Comparison of ENCODE assay signal across 15 cellular contexts in genomic region chr10:30586828-30587227, GRCh38. TPM values are rescaled to one million over a fixed set of nuclear protein-coding genes. Genes with fewer than 3 reads are reported as not detected.
A peak's percentile ranks its signal among the peaks of the same experiment; 100 is the strongest.
DNase-seq lines count a peak whose midpoint lies in the region; ATAC-seq, FAIRE-seq and TF ChIP-seq lines count a peak whose summit lies in the region.
"Had no signal": no experiment of that assay in that cellular context is flagged by ENCODE, and none has a peak within 500 bp of the region (broad histone marks: within the 10 kb centered on the region; RNA-seq: fewer than 3 reads in every experiment).

No MANE protein-coding gene starts in this region.

- FAIRE-seq in A549 (lab: Jason Lieb, UNC) (no peak), K562 (lab: Jason Lieb, UNC) (no peak)
- FAIRE-seq: A204.1 had no signal

- peaks cover 2 to 22% (median 7%) of the 10 kb centered on the region in 4 donors for H3K4me1 Mint-ChIP-seq in naive thymus-derived CD8-positive, alpha-beta T cell

- in situ Hi-C loops in K562 (cut with MboI), result no loop called here

- no peaks in the 10 kb centered on the region for H3K36me3 ChIP-seq in BLaER1
- H3K36me3 ChIP-seq in MM.1S (replicated peaks; ENCODE audit: insufficient read depth, low read length), result no peaks in the 10 kb centered on the region
- no peaks in the 10 kb centered on the region for H3K36me3 ChIP-seq in K562 (ENCODE audit: control insufficient read depth, insufficient read depth, low read length)

- H3K4me1 ChIP-seq in A549 (peaks cover 28% of the 10 kb centered on the region), BLaER1 (peaks cover 30% of the 10 kb centered on the region), MM.1S (ENCODE audit: low read length) (peaks cover 9% of the 10 kb centered on the region), K562 (replicated peaks in 1 of 2; ENCODE audit: control insufficient read depth in 2 of 2, insufficient read depth in 2 of 2, low read length in 2 of 2) (peaks cover 14 to 16% of the 10 kb centered on the region in 2 experiments; a peak in 3 of 5 replicates)

- ATAC-seq in A549 (no peak), K562 (no peak), Right ventricle myocardium inferior (no peak)
- no peak for ATAC-seq in naive thymus-derived CD8-positive, alpha-beta T cell

- no peaks in the 10 kb centered on the region for H3K9me1 ChIP-seq in K562 (ENCODE audit: control insufficient read depth, insufficient read depth, low read length)

- H3K4me3 ChIP-seq in A549 (no peak overlapping the region), BLaER1 (no peak overlapping the region), MM.1S (ENCODE audit: low read length) (no peak overlapping the region), K562 (no peak overlapping the region)
- H3K4me3 ChIP-seq: GM23338 had no signal

- H3K9me3 ChIP-seq in A549 (no peaks in the 10 kb centered on the region), BLaER1 (no peaks in the 10 kb centered on the region), MM.1S (replicated peaks; ENCODE audit: insufficient read depth, low read length) (no peaks in the 10 kb centered on the region), K562 (replicated peaks; ENCODE audit: control insufficient read depth, insufficient read depth, low read depth, low read length) (no peaks in the 10 kb centered on the region)

- H3K27ac ChIP-seq in A549 (peak overlapping the region; percentile 23 to 78; a peak in 5 of 6 replicates), BLaER1 (no peak overlapping the region), MM.1S (ENCODE audit: low read length) (no peak overlapping the region), K562 (ENCODE audit: extremely low read depth, low read depth, low read length) (no peak overlapping the region)

- TF ChIP-seq RAD21 in A549 (conservative IDR thresholded peaks at IDR 0.05 in 1 of 2, IDR thresholded peaks at IDR 0.05 in 1 of 2) (no peak), K562 (CRISPR knock-in tag; conservative IDR thresholded peaks at IDR 0.05 in 1 of 2, IDR thresholded peaks at IDR 0.05 in 1 of 2) (no peak)

- TF ChIP-seq EP300 in A549 (IDR thresholded peaks at IDR 0.05), result no peak
- TF ChIP-seq EP300 in K562 (IDR thresholded peaks at IDR 0.05; ENCODE audit: low read length), result no peak

- H3K27ac Mint-ChIP-seq in naive thymus-derived CD8-positive, alpha-beta T cell, result no peak overlapping the region
- H3K27ac Mint-ChIP-seq: CD4-positive, CD25-positive, alpha-beta regulatory T cell; GM23338 had no signal

- H3K4me2 ChIP-seq in A549 (no peak overlapping the region), BLaER1 (peak overlapping the region; percentile 74), MM.1S (ENCODE audit: low read depth, low read length) (peak overlapping the region; percentile 43; the same call in 1 of the 2 replicates), K562 (ENCODE audit: insufficient read depth, low read length) (no peak overlapping the region)
- H3K4me2 ChIP-seq: GM23338 had no signal

- H3K4me3 Mint-ChIP-seq in naive thymus-derived CD8-positive, alpha-beta T cell, result no peak overlapping the region
- H3K4me3 Mint-ChIP-seq: CD4-positive, CD25-positive, alpha-beta regulatory T cell; GM23338 had no signal

- H3F3A ChIP-seq in MM.1S (ENCODE audit: insufficient read depth, low read length), result no peaks in the 10 kb centered on the region

- POLR2A ChIA-PET in A549 (lab: Yijun Ruan, JAX), result no interaction called here
- POLR2A ChIA-PET in K562 (lab: Yijun Ruan, JAX), result interaction anchor here (1.7 kb wide), 1 partner anchor 22 kb away, joined by 7 read pairs; no protein-coding TSS in a partner anchor
- POLR2A ChIA-PET in naive thymus-derived CD8-positive, alpha-beta T cell (lab: Charles Lee), result no interaction called here

- intact Hi-C loops in K562 (cut with micrococcal nuclease), result no loop called here
- intact Hi-C loops in Right ventricle myocardium inferior (cut with DNase I), result no loop called here

- no TSS peak for BruUV-seq in K562 (replicated peaks; lab: Mats Ljungman, UMichigan)

- H3K36me3 Mint-ChIP-seq in naive thymus-derived CD8-positive, alpha-beta T cell, result no peaks in the 10 kb centered on the region
- H3K36me3 Mint-ChIP-seq: CD4-positive, CD25-positive, alpha-beta regulatory T cell had no signal

- H3K9ac ChIP-seq in BLaER1, result no peak overlapping the region
- H3K9ac ChIP-seq in MM.1S (ENCODE audit: low read length), result no peak overlapping the region
- no peak overlapping the region for H3K9ac ChIP-seq in K562 (ENCODE audit: insufficient read depth in 1 of 2, low read depth in 2 of 2, low read length in 2 of 2)

- H3K79me2 ChIP-seq in MM.1S (ENCODE audit: low read length) (no peaks in the 10 kb centered on the region), K562 (ENCODE audit: control insufficient read depth, insufficient read depth, low read length) (no peaks in the 10 kb centered on the region)

- 91% methylated on average over 2 of the region's 2 CpGs for WGBS in A549 (ENCODE audit: missing lambda C conversion rate)
- 100% methylated on average over 2 of the region's 2 CpGs for WGBS in K562 (ENCODE audit: insufficient coverage, low coverage, missing lambda C conversion rate)

- H2AFZ ChIP-seq in MM.1S (ENCODE audit: low read length), result 0 out of 2 replicates have a peak overlapping the region, but pooled peaks have one; percentile 0
- H2AFZ ChIP-seq in K562 (ENCODE audit: low read depth, low read length), result 0 out of 2 replicates have a peak overlapping the region, but pooled peaks have one; percentile 93

- TF ChIP-seq POLR2A in A549 (IDR thresholded peaks at IDR 0.05; ENCODE audit: low read length), result no peak
- no peak for TF ChIP-seq POLR2A in K562 (conservative IDR thresholded peaks at IDR 0.05)

- TF ChIP-seq CTCF in A549 (IDR thresholded peaks at IDR 0.05) (no peak), MM.1S (IDR thresholded peaks at IDR 0.05; ENCODE audit: low read length) (no peak), K562 (IDR thresholded peaks at IDR 0.05 in 2 of 3, conservative IDR thresholded peaks at IDR 0.05 in 1 of 3; ENCODE audit: insufficient read depth in 2 of 3, low read depth in 1 of 3, low read length in 3 of 3) (no peak)

- CTCF ChIA-PET in A549 (lab: Yijun Ruan, JAX) (interaction anchor here (0.9 to 14.8 kb wide), 3 partner anchors 53 to 215 kb away, joined by 3 to 216 read pairs (median 4); no protein-coding TSS in a partner anchor), K562 (lab: Yijun Ruan, JAX; ENCODE audit: low intra/inter-chr PET ratio) (no interaction called here)

- no peaks in the 10 kb centered on the region for H3K9me3 Mint-ChIP-seq in naive thymus-derived CD8-positive, alpha-beta T cell
- H3K9me3 Mint-ChIP-seq: CD4-positive, CD25-positive, alpha-beta regulatory T cell; GM23338 had no signal

- H4K20me1 ChIP-seq in BLaER1 (no peaks in the 10 kb centered on the region), MM.1S (ENCODE audit: insufficient read depth, low read length) (no peaks in the 10 kb centered on the region), K562 (replicated peaks; ENCODE audit: control insufficient read depth, insufficient read depth, low read length) (no peaks in the 10 kb centered on the region)

- peaks cover 0 to 7% (median 5%) of the 10 kb centered on the region in 5 donors for H3K27me3 Mint-ChIP-seq in naive thymus-derived CD8-positive, alpha-beta T cell

- no peaks in the 10 kb centered on the region for H3K9me2 ChIP-seq in MM.1S (replicated peaks; ENCODE audit: insufficient read depth, low read length)

- no peak for DNase-seq in A549 (ENCODE audit: low read depth in 1 of 2, low spot score in 1 of 2)
- DNase-seq in MM.1S, result no peak
- DNase-seq in K562 (ENCODE audit: extremely low read depth in 1 of 4, low spot score in 3 of 4), result no peak
- no peak for DNase-seq in Right ventricle myocardium inferior (ENCODE audit: missing footprints)
- DNase-seq in UCSD-AML1 (lab: John Stamatoyannopoulos, UW; ENCODE audit: unreplicated experiment), result no peak
- no peak for DNase-seq in naive thymus-derived CD8-positive, alpha-beta T cell
- DNase-seq: CD4-positive, CD25-positive, alpha-beta regulatory T cell; DMS 273 treated with DMSO at 0.1 percent for 48 hours; H7 had no signal

- H3K27me3 ChIP-seq in BLaER1 (no peaks in the 10 kb centered on the region), MM.1S (replicated peaks; ENCODE audit: insufficient read depth, low read length) (no peaks in the 10 kb centered on the region), K562 (ENCODE audit: control insufficient read depth in 2 of 2, insufficient read depth in 2 of 2, low read length in 2 of 2) (no peaks in the 10 kb centered on the region)

TF ChIP-seq in A549, 52 proteins besides CTCF, POLR2A, EP300 and RAD21 (continues in another document):
- TF ChIP-seq NPAS2 (CRISPR knock-in tag; IDR thresholded peaks at IDR 0.05; ENCODE audit: borderline replicate concordance), result no peak

TF ChIP-seq in K562, 482 proteins besides CTCF, POLR2A, EP300 and RAD21 (continues in another document):
- TF ChIP-seq HDAC6 (IDR thresholded peaks at IDR 0.05; ENCODE audit: low read depth, low read length) (no peak), CCNT2 (IDR thresholded peaks at IDR 0.05; ENCODE audit: borderline replicate concordance, extremely low read depth, insufficient read length, low read depth, low read length) (no peak), MYNN (IDR thresholded peaks at IDR 0.05) (no peak), MYNN (CRISPR knock-in tag; IDR thresholded peaks at IDR 0.05) (no peak)

RNA-seq across cellular contexts. Expression of gene LYZL2, which starts 42.7 kb away (rescaled TPM):
- polyA plus RNA-seq in A549 (2011; rRNA removed), result not detected in 2 replicates
- polyA plus RNA-seq in A549 (2012; cell fraction: cytosol; rRNA removed), result not detected in 2 replicates
- polyA plus RNA-seq in A549 (2012; cell fraction: nucleus; rRNA removed), result not detected in 2 replicates
- polyA plus RNA-seq in A549 (2017; fragmentation: RNase III; extraction: RNeasy Plus Mini Kit Qiagen cat#74134 plus additional on column Dnase treatment), result not detected in 3 replicates
- polyA minus RNA-seq in A549 (2011; rRNA and poly(A)+ RNA removed), result not detected in 2 replicates
- not detected in 2 replicates for total RNA-seq in K562 (2011; cell fraction: chromatin; rRNA removed; ENCODE audit: low replicate concordance)
- not detected in 2 replicates for total RNA-seq in K562 (2011; cell fraction: nucleolus; rRNA removed)
- total RNA-seq in K562 (2011; cell fraction: nucleoplasm; rRNA removed), result not detected in 2 replicates
- total RNA-seq in K562 (2014; rRNA removed), result not detected in 2 replicates
- not detected in 2 replicates for total RNA-seq in K562 (2014; rRNA removed; fragmentation: Illumina TruSeq; extraction: Trizol)
- total RNA-seq in K562 (2015; rRNA removed; fragmentation: Illumina TruSeq; extraction: Trizol), result not detected in 2 replicates
- total RNA-seq in K562 (2021), result not detected in 2 replicates
- not detected in 2 replicates for polyA plus RNA-seq in K562 (2011; rRNA removed)
- polyA plus RNA-seq in K562 (2011; cell fraction: cytosol; rRNA removed), result not detected in 2 replicates
- polyA plus RNA-seq in K562 (2011; cell fraction: nucleus; rRNA removed), result not detected in 2 replicates
- not detected in 2 replicates for polyA plus RNA-seq in K562 (2012)
- polyA plus RNA-seq in K562 (2014; fragmentation: Illumina TruSeq; extraction: Trizol), result not detected in 2 replicates
- not detected for polyA plus RNA-seq in K562 (2014; fragmentation: Nextera tagmentation; extraction: Ambion mirVana)
- not detected in 2 replicates for polyA plus RNA-seq in K562 (2014; rRNA removed)
- polyA minus RNA-seq in K562 (2011; rRNA and poly(A)+ RNA removed), result not detected in 2 replicates
- not detected in 2 replicates for polyA minus RNA-seq in K562 (2011; cell fraction: cytosol; rRNA and poly(A)+ RNA removed)
- polyA minus RNA-seq in K562 (2011; cell fraction: nucleus; rRNA and poly(A)+ RNA removed), result not detected in 2 replicates
- total RNA-seq in Right ventricle myocardium inferior, result not detected
- total RNA-seq in naive thymus-derived CD8-positive, alpha-beta T cell, result not detected
- polyA plus RNA-seq in naive thymus-derived CD8-positive, alpha-beta T cell, result not detected
- total RNA-seq: CD4-positive, CD25-positive, alpha-beta regulatory T cell; Daoy; GM23338; H7 had no signal
- polyA plus RNA-seq: AG04450; BJ; CD4-positive, CD25-positive, alpha-beta regulatory T cell; GM23338 had no signal

Comparison
In these comparisons a context has a peak if more than half of its experiments do, and no peak if none do; other contexts are left out.
1. H3K27ac ChIP-seq: peak in A549 (2 of 2); none in BLaER1 (single experiment), MM.1S (single experiment) and K562 (single experiment).
2. H3K4me2 ChIP-seq: peak in BLaER1 (single experiment) and MM.1S (single experiment); none in A549 (single experiment) and K562 (single experiment).
3. Of the 35 proteins assayed by ChIP-seq in both K562 and A549: peak only in K562: HDAC2 and KDM1A; only in A549: none; in both: none; in neither: 32; mixed calls (peak in some experiments, not most) for 1.